ENCODE assay signal across 21 cellular contexts in the genomic region with DNA sequence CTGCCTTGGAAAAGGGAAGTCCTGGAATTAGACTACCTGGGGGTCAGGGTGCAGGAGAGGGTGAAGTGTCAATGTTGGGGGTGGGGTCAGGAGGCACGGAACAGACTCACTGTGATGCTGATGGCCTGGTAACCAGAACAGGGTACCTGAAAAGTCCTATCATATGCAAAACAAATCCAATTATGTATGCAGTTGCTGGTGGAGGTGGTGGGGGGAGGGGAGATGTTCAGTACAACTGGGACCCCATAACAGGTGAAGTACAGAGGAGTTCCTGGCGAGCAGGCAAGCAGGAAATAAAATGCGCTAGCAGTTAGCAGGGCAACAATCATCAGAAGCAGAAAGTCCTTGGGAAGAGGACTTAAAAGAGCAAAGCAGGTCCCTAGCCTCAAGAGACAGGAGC.
"Had no signal": no experiment of that assay in that cellular context is flagged by ENCODE, and none has a peak within 500 bp of the region (broad histone marks: within the 10 kb centered on the region; RNA-seq: fewer than 3 reads in every experiment).

No MANE protein-coding gene starts in this region.

- H3K9me3 ChIP-seq: right atrium auricular region, tibial artery had no signal

- H3K27ac ChIP-seq: brain microvascular endothelial cell, coronary artery, foreskin keratinocyte, right atrium auricular region, tibial artery had no signal

- H3K27ac Mint-ChIP-seq: memory B cell, natural killer cell, progenitor cell of endocrine pancreas had no signal

- H3K27me3 Mint-ChIP-seq: central memory CD8-positive, alpha-beta T cell had no signal

- H3K9me3 Mint-ChIP-seq: central memory CD8-positive, alpha-beta T cell; memory B cell; natural killer cell had no signal

- H3K4me3 ChIP-seq: coronary artery, right atrium auricular region, tibial artery had no signal

- H3K36me3 ChIP-seq: brain microvascular endothelial cell, right atrium auricular region, tibial artery had no signal

- H3K27me3 ChIP-seq: brain microvascular endothelial cell, foreskin keratinocyte, right atrium auricular region, tibial artery had no signal

- DNase-seq: activated naive CD4-positive, alpha-beta T cell; activated T-cell treated with anti-CD3 and anti-CD28 coated beads for 4 hours; anterior cingulate cortex; brain microvascular endothelial cell; effector CD4-positive, alpha-beta T cell; foreskin keratinocyte; glutamatergic neuron; hypothalamus; kidney; left ventricle myocardium superior; natural killer cell; nucleus accumbens; stimulated activated CD4-positive, alpha-beta T cell treated with anti-CD3 and anti-CD28 coated beads, Interleukin-15, amount 100 ng/mL, for 24 hours; stimulated activated CD4-positive, alpha-beta T cell treated with anti-CD3 and anti-CD28 coated beads, Interleukin-4, amount 100 ng/mL, for 1 hour; stimulated activated naive CD4-positive, alpha-beta T cell; tibial artery had no signal

- H3K36me3 Mint-ChIP-seq: memory B cell, natural killer cell had no signal

- H3K4me3 Mint-ChIP-seq: central memory CD8-positive, alpha-beta T cell; memory B cell; natural killer cell had no signal
